ENCODE assay signal across 10 cellular contexts in genomic region chr22:22298654-22299009, GRCh38. TPM values are rescaled to one million over a fixed set of nuclear protein-coding genes. Genes with fewer than 3 reads are reported as not detected.
DNase-seq lines count a peak whose midpoint lies in the region; TF ChIP-seq lines count a peak whose summit lies in the region.
"Not testable (repeated sequence)": the region's sequence is repeated elsewhere in the genome, so short reads cannot be mapped to it uniquely, and the experiment has no call there.
"Had no signal": no experiment of that assay in that cellular context is flagged by ENCODE, and none has a peak within 500 bp of the region (broad histone marks: within the 10 kb centered on the region; RNA-seq: fewer than 3 reads in every experiment).

No MANE protein-coding gene starts in this region.

- H3F3A ChIP-seq in SK-N-SH (replicated peaks; ENCODE audit: insufficient read depth) = not testable (repeated sequence)

- H3K9me3 Mint-ChIP-seq in activated naive CD8-positive, alpha-beta T cell treated with anti-CD3 and anti-CD28 coated beads for 36 hours; nephron progenitor cell; stimulated activated naive CD8-positive, alpha-beta T cell treated with anti-CD3 and anti-CD28 coated beads, Interleukin-15, Interleukin-2, amounts not matched to agents 100 ng/mL and 50 ng/mL, for 24 hours: not testable (repeated sequence)

- whole genome bisulfite sequencing in SK-N-SH (ENCODE audit: low lambda C conversion rate) = 5% methylated on average over 4 of the region's 6 CpGs

- not testable (repeated sequence) for H4K20me1 ChIP-seq in SK-N-SH (ENCODE audit: insufficient read depth)

- not testable (repeated sequence) for TF ChIP-seq RAD21 in SK-N-SH (IDR thresholded peaks at IDR 0.05; ENCODE audit: low read length)

- H3K9ac ChIP-seq in SK-N-SH = peak overlapping the region; percentile 86
- peak overlapping the region; percentile 51 for H3K9ac ChIP-seq in endocrine pancreas (ENCODE audit: control insufficient read depth, insufficient read depth, low read length)
- H3K9ac ChIP-seq in iPS-20b (ENCODE audit: low read depth, low read length) = peak overlapping the region; percentile 72; the same call in 1 of the 2 replicates

- H3K4me1 Mint-ChIP-seq in activated naive CD8-positive, alpha-beta T cell treated with anti-CD3 and anti-CD28 coated beads for 36 hours = peaks cover 32% of the 10 kb centered on the region
- peaks cover 29% of the 10 kb centered on the region for H3K4me1 Mint-ChIP-seq in nephron progenitor cell
- H3K4me1 Mint-ChIP-seq in stimulated activated naive CD8-positive, alpha-beta T cell treated with anti-CD3 and anti-CD28 coated beads, Interleukin-15, Interleukin-2, amounts not matched to agents 100 ng/mL and 50 ng/mL, for 24 hours (ENCODE audit: low read depth) = peaks cover 39% of the 10 kb centered on the region

- H3K4me1 ChIP-seq in SK-N-SH (ENCODE audit: control insufficient read depth in 1 of 2, insufficient read depth in 2 of 2, low read depth in 1 of 2, low read length in 1 of 2); endocrine pancreas (ENCODE audit: control insufficient read depth, insufficient read depth, low read length); iPS-20b (ENCODE audit: insufficient read depth, low read length): not testable (repeated sequence)

- H3K27ac Mint-ChIP-seq in activated naive CD8-positive, alpha-beta T cell treated with anti-CD3 and anti-CD28 coated beads for 36 hours = peak overlapping the region; percentile 77
- not testable (repeated sequence) for H3K27ac Mint-ChIP-seq in nephron progenitor cell
- peak overlapping the region; percentile 11 for H3K27ac Mint-ChIP-seq in stimulated activated naive CD8-positive, alpha-beta T cell treated with anti-CD3 and anti-CD28 coated beads, Interleukin-15, Interleukin-2, amounts not matched to agents 100 ng/mL and 50 ng/mL, for 24 hours

- TF ChIP-seq CTCF in AG09309 (IDR thresholded peaks at IDR 0.05; ENCODE audit: control insufficient read depth, insufficient read depth, low read depth, low read length, missing control alignments); HFF-Myc (IDR thresholded peaks at IDR 0.05; ENCODE audit: low read depth, low read length, missing control alignments); SK-N-SH (IDR thresholded peaks at IDR 0.05); nephron progenitor cell (IDR thresholded peaks at IDR 0.05): not testable (repeated sequence)

- H3K79me2 ChIP-seq in SK-N-SH (ENCODE audit: insufficient read depth) = peaks cover 44% of the 10 kb centered on the region

- not testable (repeated sequence) for H3K9me2 ChIP-seq in SK-N-SH

- H3K4me3 ChIP-seq in AG09309 (ENCODE audit: control insufficient read depth, low read depth, low read length) (peak overlapping the region; percentile 54), HFF-Myc (replicated peaks; ENCODE audit: low read depth, low read length) (peak overlapping the region; percentile 64), SK-N-SH (ENCODE audit: low read depth in 2 of 2, low read length in 1 of 2) (peak overlapping the region; percentile 66 to 86), endocrine pancreas (ENCODE audit: control insufficient read depth, insufficient read depth, low read length) (peak overlapping the region; percentile 29), iPS-20b (ENCODE audit: low read length) (peak overlapping the region; percentile 71)

- POLR2A ChIA-PET in SK-N-SH (lab: Yijun Ruan, JAX) = interaction anchor here (0.7 kb wide), 1 partner anchor 170 kb away, joined by 3 read pairs; no protein-coding TSS in a partner anchor

- CTCF ChIA-PET in SK-N-SH (lab: Yijun Ruan, JAX) = not testable (repeated sequence)

- not testable (repeated sequence) for H3K27me3 ChIP-seq in SK-N-SH (ENCODE audit: insufficient read depth); endocrine pancreas (ENCODE audit: control insufficient read depth, insufficient read depth, low read length); iPS-20b (ENCODE audit: insufficient read depth, low read length)

- not testable (repeated sequence) for H3K9me3 ChIP-seq in SK-N-SH; endocrine pancreas (ENCODE audit: control insufficient read depth, low read length); iPS-20b (ENCODE audit: insufficient read depth, low read depth, low read length)

- TF ChIP-seq EP300 in SK-N-SH (IDR thresholded peaks at IDR 0.05; ENCODE audit: borderline replicate concordance in 1 of 2, low read depth in 1 of 2, low read length in 1 of 2) = not testable (repeated sequence)

- peak overlapping the region; percentile 76; the same call in 1 of the 2 replicates for H2AFZ ChIP-seq in SK-N-SH (ENCODE audit: low read depth)

- not testable (repeated sequence) for H3K27me3 Mint-ChIP-seq in activated naive CD8-positive, alpha-beta T cell treated with anti-CD3 and anti-CD28 coated beads for 36 hours; nephron progenitor cell (ENCODE audit: low read depth, poor library complexity); stimulated activated naive CD8-positive, alpha-beta T cell treated with anti-CD3 and anti-CD28 coated beads, Interleukin-15, Interleukin-2, amounts not matched to agents 100 ng/mL and 50 ng/mL, for 24 hours

- not testable (repeated sequence) for H3K36me3 ChIP-seq in SK-N-SH (replicated peaks in 1 of 2; ENCODE audit: control insufficient read depth in 1 of 2, insufficient read depth in 2 of 2, low read length in 1 of 2); endocrine pancreas (ENCODE audit: control insufficient read depth, insufficient read depth, low read length); iPS-20b (ENCODE audit: insufficient read depth, low read depth, low read length)

- H3K4me2 ChIP-seq in SK-N-SH = peak overlapping the region; percentile 86

- H3K4me3 Mint-ChIP-seq in activated naive CD8-positive, alpha-beta T cell treated with anti-CD3 and anti-CD28 coated beads for 36 hours = peak overlapping the region; percentile 85
- peak overlapping the region; percentile 86 for H3K4me3 Mint-ChIP-seq in nephron progenitor cell
- peak overlapping the region; percentile 86 for H3K4me3 Mint-ChIP-seq in stimulated activated naive CD8-positive, alpha-beta T cell treated with anti-CD3 and anti-CD28 coated beads, Interleukin-15, Interleukin-2, amounts not matched to agents 100 ng/mL and 50 ng/mL, for 24 hours

- H3K36me3 Mint-ChIP-seq in activated naive CD8-positive, alpha-beta T cell treated with anti-CD3 and anti-CD28 coated beads for 36 hours; nephron progenitor cell (ENCODE audit: low read depth): not testable (repeated sequence)
- peaks cover 12% of the 10 kb centered on the region for H3K36me3 Mint-ChIP-seq in stimulated activated naive CD8-positive, alpha-beta T cell treated with anti-CD3 and anti-CD28 coated beads, Interleukin-15, Interleukin-2, amounts not matched to agents 100 ng/mL and 50 ng/mL, for 24 hours (ENCODE audit: low read depth)

- H3K27ac ChIP-seq in SK-N-SH (ENCODE audit: low read depth in 2 of 2, low read length in 1 of 2) = peak overlapping the region in 1 of 2 experiments; percentile 59; a peak in 1 of 4 replicates
- H3K27ac ChIP-seq in iPS-20b (ENCODE audit: low read length) = not testable (repeated sequence)

- not testable (repeated sequence) for DNase-seq in AG09309 (ENCODE audit: low read depth); HFF-Myc (ENCODE audit: extremely low read depth, low read depth); SK-N-SH; activated naive CD8-positive, alpha-beta T cell treated with anti-CD3 and anti-CD28 coated beads for 36 hours; nephron progenitor cell

RNA-seq across cellular contexts. Expression of gene VPREB1, which starts 54.0 kb away (rescaled TPM):
- polyA plus RNA-seq in SK-N-SH (2012; rRNA removed) = not detected in 2 replicates
- not detected in 2 replicates for polyA plus RNA-seq in SK-N-SH (2012; cell fraction: cytosol; rRNA removed)
- not detected in 2 replicates for polyA plus RNA-seq in SK-N-SH (2012; cell fraction: nucleus; rRNA removed)
- total RNA-seq in activated naive CD8-positive, alpha-beta T cell treated with anti-CD3 and anti-CD28 coated beads for 36 hours = not detected
- total RNA-seq: cerebellum, posterior vena cava had no signal
